38 cellular contexts compared by ENCODE assay signal in the genomic region with DNA sequence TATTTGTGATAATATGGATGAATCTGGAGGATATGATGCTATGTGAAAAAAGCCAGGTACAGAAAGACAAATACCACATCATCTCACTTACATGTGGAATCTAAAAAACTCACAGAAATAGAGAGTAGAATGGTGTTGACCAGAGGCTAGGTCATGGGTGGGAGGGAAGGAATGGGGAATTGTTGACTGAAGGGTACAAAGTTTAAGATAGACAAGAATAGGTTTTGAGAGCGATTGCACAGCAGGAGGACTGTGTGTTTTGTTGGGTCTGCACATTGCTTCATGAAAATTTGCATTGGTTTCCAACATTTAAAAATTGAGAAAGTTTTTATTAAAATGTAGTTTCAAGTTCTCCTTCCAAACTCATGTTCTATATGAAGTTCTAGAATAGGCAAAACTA. TPM values are rescaled to one million over a fixed set of nuclear protein-coding genes. Genes with fewer than 3 reads are reported as not detected.
"Had no signal": no experiment of that assay in that cellular context is flagged by ENCODE, and none has a peak within 500 bp of the region (broad histone marks: within the 10 kb centered on the region; RNA-seq: fewer than 3 reads in every experiment).

No MANE protein-coding gene starts in this region.

- ATAC-seq: activated naive CD4-positive, alpha-beta T cell treated with anti-CD3 and anti-CD28 coated beads, Interleukin-2, amount 50 U/mL, for 72 hours; activated naive CD8-positive, alpha-beta T cell treated with anti-CD3 and anti-CD28 coated beads, Interleukin-2, amount 50 U/mL, for 24 hours; activated T-cell treated with anti-CD3 and anti-CD28 coated beads, Interleukin-2, amount 50 U/mL, for 4 hours; activated T-cell treated with anti-CD3 and anti-CD28 coated beads, Interleukin-2, amount 50 U/mL, for 72 hours; activated T-helper 17 cell treated with anti-CD3 and anti-CD28 coated beads, Interleukin-2, amount 50 U/mL, for 72 hours; body of pancreas had no signal

- DNase-seq: activated effector memory CD4-positive, alpha-beta T cell treated with anti-CD3 and anti-CD28 coated beads, Interleukin-2, amount 50 U/mL, for 16 hours; activated effector memory CD4-positive, alpha-beta T cell treated with Interleukin-2 at 50 U/mL for 16 hours; activated gamma-delta T cell; activated gamma-delta T cell treated with Interleukin-2 at 50 U/mL for 16 hours; activated naive CD4-positive, alpha-beta T cell; activated naive CD4-positive, alpha-beta T cell treated with anti-CD3 and anti-CD28 coated beads for 36 hours; activated naive CD4-positive, alpha-beta T cell treated with anti-CD3 and anti-CD28 coated beads, Interleukin-2, amount 10 ng/mL, durations not matched to agents 7 days and 5 days; activated naive CD4-positive, alpha-beta T cell treated with anti-CD3 and anti-CD28 coated beads, Interleukin-2, amount 50 U/mL, for 16 hours; activated naive CD4-positive, alpha-beta T cell treated with Interleukin-2 at 50 U/mL for 16 hours; activated naive CD8-positive, alpha-beta T cell treated with anti-CD3 and anti-CD28 coated beads for 36 hours; activated naive CD8-positive, alpha-beta T cell treated with anti-CD3 and anti-CD28 coated beads, Interleukin-2, amount 10 ng/mL, durations not matched to agents 7 days and 5 days; activated naive CD8-positive, alpha-beta T cell treated with anti-CD3 and anti-CD28 coated beads, Interleukin-2, amount 50 U/mL, for 24 hours; activated T-cell treated with anti-CD3 and anti-CD28 coated beads, Interleukin-2, amount 50 U/mL, for 1 hour; activated T-cell treated with anti-CD3 and anti-CD28 coated beads, Interleukin-2, amount 50 U/mL, for 24 hours; activated T-cell treated with anti-CD3 and anti-CD28 coated beads, Interleukin-2, amount 50 U/mL, for 4 hours; activated T-cell treated with anti-CD3 and anti-CD28 coated beads, Interleukin-2, amount 50 U/mL, for 48 hours; activated T-cell treated with anti-CD3 and anti-CD28 coated beads, Interleukin-2, amount 50 U/mL, for 72 hours; adrenal gland; amniotic stem cell; amygdala; anterior cingulate cortex; aorta; body of pancreas; brain microvascular endothelial cell; caudate nucleus; central memory CD4-positive, alpha-beta T cell; cerebellar nuclear complex had no signal

- H3K27ac ChIP-seq: adrenal gland, ascending aorta, body of pancreas, brain microvascular endothelial cell, breast epithelium, cardiac muscle cell had no signal

- H3K4me3 ChIP-seq: adrenal gland, ascending aorta, body of pancreas, breast epithelium, cardiac muscle cell had no signal

- H3K36me3 ChIP-seq: adrenal gland, ascending aorta, brain microvascular endothelial cell, breast epithelium, cardiac muscle cell had no signal

- FAIRE-seq: astrocyte, bronchial epithelial cell had no signal

- H3K27me3 ChIP-seq: ascending aorta, body of pancreas, breast epithelium had no signal

- H3K4me1 ChIP-seq: ascending aorta, body of pancreas, breast epithelium had no signal

- H3K9me3 ChIP-seq: adrenal gland, ascending aorta, body of pancreas, breast epithelium had no signal

RNA-seq across cellular contexts. Expression of gene SLC26A5, which starts 8.4 kb away (rescaled TPM):
- total RNA-seq: activated naive CD4-positive, alpha-beta T cell treated with anti-CD3 and anti-CD28 coated beads for 36 hours; activated naive CD4-positive, alpha-beta T cell treated with anti-CD3 and anti-CD28 coated beads, Interleukin-2, amount 50 U/mL, for 72 hours; activated naive CD8-positive, alpha-beta T cell treated with anti-CD3 and anti-CD28 coated beads for 36 hours; activated T-cell treated with anti-CD3 and anti-CD28 coated beads, Interleukin-2, amount 50 U/mL, for 4 hours; activated T-cell treated with anti-CD3 and anti-CD28 coated beads, Interleukin-2, amount 50 U/mL, for 72 hours; activated T-helper 1 cell treated with anti-CD3 and anti-CD28 coated beads, Interleukin-12 subunit alpha, Interleukin-12 subunit beta, Interleukin-2, Interleukin-4 antibody, amounts not matched to agents 30 ng/mL and 10 ng/mL and 1 ng/mL, durations not matched to agents 14 hours and 24 hours and 36 hours; activated T-helper 17 cell treated with anti-CD3 and anti-CD28 coated beads, Interleukin-2, amount 50 U/mL, for 72 hours; activated T-helper 2 cell treated with anti-CD3 and anti-CD28 coated beads, Interferon-gamma antibody, Interleukin-2, Interleukin-4, amounts not matched to agents 10 μg/mL and 5 μg/mL and 100 μg/mL, durations not matched to agents 14 hours and 24 hours and 36 hours; ascending aorta; astrocyte; body of pancreas; bronchial epithelial cell; cardiac septum; chondrocyte had no signal
- polyA plus RNA-seq: aorta had no signal
